1 cellular context compared by ENCODE assay signal in genomic region chr5:91145233-91145620, GRCh38.
TF ChIP-seq lines count a peak whose summit lies in the region.

No MANE protein-coding gene starts in this region.

TF ChIP-seq in GM23338, 12 proteins besides CTCF, POLR2A, EP300 and RAD21 (continued from another document):
- TF ChIP-seq ZNF462 (CRISPR knock-in tag; IDR thresholded peaks at IDR 0.05) (no peak), JUNB (IDR thresholded peaks at IDR 0.05; ENCODE audit: unreplicated experiment) (no peak), POLR2AphosphoS5 (IDR thresholded peaks at IDR 0.05; ENCODE audit: low read depth) (no peak), CREB1 (CRISPR knock-in tag; IDR thresholded peaks at IDR 0.05; ENCODE audit: low read depth) (no peak), REST (IDR thresholded peaks at IDR 0.05; ENCODE audit: unreplicated experiment) (no peak), ZNF331 (CRISPR knock-in tag; IDR thresholded peaks at IDR 0.05; ENCODE audit: low read depth) (no peak)
